In genomic region chr7:1428941-1429444, GRCh38 we compare ENCODE assay signal across 18 cellular contexts.
"Had no signal": no experiment of that assay in that cellular context is flagged by ENCODE, and none has a peak within 500 bp of the region (broad histone marks: within the 10 kb centered on the region; RNA-seq: fewer than 3 reads in every experiment).

No MANE protein-coding gene starts in this region.

- DNase-seq: activated gamma-delta T cell treated with Interleukin-2 at 50 U/mL for 16 hours; activated T-cell treated with anti-CD3 and anti-CD28 coated beads, Interleukin-2, amount 50 U/mL, for 1 hour; aorta; caudate nucleus; dermis blood vessel endothelial cell; effector CD8-positive, alpha-beta T cell; erythroblast; foreskin fibroblast; left ventricle myocardium inferior; mammary epithelial cell; small intestine; stimulated activated CD4-positive, alpha-beta T cell treated with anti-CD3 and anti-CD28 coated beads, Interleukin-2, amount 100 ng/mL, for 24 hours; stomach; trophoblast cell had no signal

- H3K27ac ChIP-seq: left ventricle myocardium inferior, stomach had no signal

- H3K4me3 ChIP-seq: left ventricle myocardium inferior, stomach had no signal

- ATAC-seq: natural killer cell treated with Interleukin-12 subunit alpha and Interleukin-12 subunit beta and Interleukin-15 and Interleukin-18, amount 100 ng/mL, for 72 hours; sciatic nerve; stimulated activated effector memory CD8-positive, alpha-beta T cell treated with anti-CD3 and anti-CD28 coated beads, Interleukin-12 subunit alpha, Interleukin-12 subunit beta, amount 100 ng/mL, for 72 hours had no signal

- H3K9me3 ChIP-seq: left ventricle myocardium inferior, stomach had no signal

- H3K36me3 ChIP-seq: left ventricle myocardium inferior had no signal

- FAIRE-seq: small intestine, TTC549 had no signal
